In the genomic region with DNA sequence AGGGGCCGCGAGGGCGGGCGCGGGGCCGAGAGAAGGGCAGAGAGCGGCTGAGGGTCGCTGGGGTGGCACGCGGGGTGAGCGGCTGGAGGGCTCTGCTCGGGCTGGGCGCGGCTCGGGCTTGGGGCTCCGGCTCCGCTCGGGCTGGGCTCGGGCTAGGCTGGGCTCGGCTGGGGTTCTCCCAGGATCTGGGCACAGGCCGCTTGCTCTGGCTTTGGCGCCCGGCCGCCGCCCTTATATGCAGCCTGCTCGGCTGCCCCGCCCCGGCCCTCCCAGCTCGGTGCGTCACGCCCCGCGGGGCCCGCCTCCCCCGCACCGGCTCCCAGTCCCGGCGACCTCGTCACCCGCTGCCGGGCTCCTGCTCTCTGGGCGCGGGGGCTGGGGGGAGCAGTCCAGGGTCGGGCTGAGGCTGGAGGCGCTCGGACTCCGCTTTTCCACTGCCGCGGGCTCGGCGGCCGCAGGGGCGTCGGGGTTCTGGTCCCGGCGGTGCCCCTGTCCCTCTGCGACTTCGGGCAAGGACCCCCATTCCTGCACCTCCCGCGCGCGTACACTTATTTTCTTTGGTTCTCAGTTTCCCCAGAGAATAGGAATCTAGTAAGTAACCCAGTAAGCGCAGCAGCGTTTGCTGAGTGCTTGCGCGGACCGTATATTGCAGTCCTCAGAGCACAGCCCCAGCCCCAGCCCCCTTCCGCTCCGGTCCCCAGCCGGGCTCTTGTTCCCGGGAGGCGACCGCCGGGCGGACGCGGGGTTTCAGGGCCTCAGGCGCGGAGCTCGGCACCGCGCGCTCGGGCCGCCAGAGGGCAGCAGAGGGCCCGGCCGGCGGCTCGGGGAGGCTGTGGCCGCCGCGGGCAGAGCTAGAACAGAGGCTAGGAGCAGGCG, we compare ENCODE assay signal across 1 cellular context.
TF ChIP-seq lines count a peak whose summit lies in the region.

A gene with protein sequence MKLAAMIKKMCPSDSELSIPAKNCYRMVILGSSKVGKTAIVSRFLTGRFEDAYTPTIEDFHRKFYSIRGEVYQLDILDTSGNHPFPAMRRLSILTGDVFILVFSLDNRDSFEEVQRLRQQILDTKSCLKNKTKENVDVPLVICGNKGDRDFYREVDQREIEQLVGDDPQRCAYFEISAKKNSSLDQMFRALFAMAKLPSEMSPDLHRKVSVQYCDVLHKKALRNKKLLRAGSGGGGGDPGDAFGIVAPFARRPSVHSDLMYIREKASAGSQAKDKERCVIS (minus strand): TSS at position 207 of the 876 bp plus-strand sequence. CDS start 214 bp downstream, outside the sequence.

TF ChIP-seq in HepG2, 621 proteins besides CTCF, POLR2A, EP300 and RAD21 (continued from another document and continues in another):
- peak; percentile 55; the same call in 1 of the 2 replicates for TF ChIP-seq ZNF605 (CRISPR knock-in tag; IDR thresholded peaks at IDR 0.05)
- no peak for TF ChIP-seq ZNF841 (CRISPR knock-in tag; IDR thresholded peaks at IDR 0.05; ENCODE audit: borderline replicate concordance)
- TF ChIP-seq POLR2AphosphoS5 (IDR thresholded peaks at IDR 0.05; ENCODE audit: low read depth, low read length) = peak; percentile 81
- TF ChIP-seq ZFP36L2 (CRISPR knock-in tag; IDR thresholded peaks at IDR 0.05) = no peak
- no peak for TF ChIP-seq MTA1 (CRISPR knock-in tag; IDR thresholded peaks at IDR 0.05; ENCODE audit: borderline replicate concordance)
- TF ChIP-seq REXO4 (CRISPR knock-in tag; IDR thresholded peaks at IDR 0.05; ENCODE audit: borderline replicate concordance) = no peak
- peak; percentile 74; the same call in 1 of the 2 replicates for TF ChIP-seq ZFX (CRISPR knock-in tag; IDR thresholded peaks at IDR 0.05; ENCODE audit: low read depth)
- TF ChIP-seq SIX4 (CRISPR knock-in tag; IDR thresholded peaks at IDR 0.05) = no peak
- TF ChIP-seq ZNF564 (CRISPR knock-in tag; IDR thresholded peaks at IDR 0.05) = no peak
- TF ChIP-seq, protein P1, sequence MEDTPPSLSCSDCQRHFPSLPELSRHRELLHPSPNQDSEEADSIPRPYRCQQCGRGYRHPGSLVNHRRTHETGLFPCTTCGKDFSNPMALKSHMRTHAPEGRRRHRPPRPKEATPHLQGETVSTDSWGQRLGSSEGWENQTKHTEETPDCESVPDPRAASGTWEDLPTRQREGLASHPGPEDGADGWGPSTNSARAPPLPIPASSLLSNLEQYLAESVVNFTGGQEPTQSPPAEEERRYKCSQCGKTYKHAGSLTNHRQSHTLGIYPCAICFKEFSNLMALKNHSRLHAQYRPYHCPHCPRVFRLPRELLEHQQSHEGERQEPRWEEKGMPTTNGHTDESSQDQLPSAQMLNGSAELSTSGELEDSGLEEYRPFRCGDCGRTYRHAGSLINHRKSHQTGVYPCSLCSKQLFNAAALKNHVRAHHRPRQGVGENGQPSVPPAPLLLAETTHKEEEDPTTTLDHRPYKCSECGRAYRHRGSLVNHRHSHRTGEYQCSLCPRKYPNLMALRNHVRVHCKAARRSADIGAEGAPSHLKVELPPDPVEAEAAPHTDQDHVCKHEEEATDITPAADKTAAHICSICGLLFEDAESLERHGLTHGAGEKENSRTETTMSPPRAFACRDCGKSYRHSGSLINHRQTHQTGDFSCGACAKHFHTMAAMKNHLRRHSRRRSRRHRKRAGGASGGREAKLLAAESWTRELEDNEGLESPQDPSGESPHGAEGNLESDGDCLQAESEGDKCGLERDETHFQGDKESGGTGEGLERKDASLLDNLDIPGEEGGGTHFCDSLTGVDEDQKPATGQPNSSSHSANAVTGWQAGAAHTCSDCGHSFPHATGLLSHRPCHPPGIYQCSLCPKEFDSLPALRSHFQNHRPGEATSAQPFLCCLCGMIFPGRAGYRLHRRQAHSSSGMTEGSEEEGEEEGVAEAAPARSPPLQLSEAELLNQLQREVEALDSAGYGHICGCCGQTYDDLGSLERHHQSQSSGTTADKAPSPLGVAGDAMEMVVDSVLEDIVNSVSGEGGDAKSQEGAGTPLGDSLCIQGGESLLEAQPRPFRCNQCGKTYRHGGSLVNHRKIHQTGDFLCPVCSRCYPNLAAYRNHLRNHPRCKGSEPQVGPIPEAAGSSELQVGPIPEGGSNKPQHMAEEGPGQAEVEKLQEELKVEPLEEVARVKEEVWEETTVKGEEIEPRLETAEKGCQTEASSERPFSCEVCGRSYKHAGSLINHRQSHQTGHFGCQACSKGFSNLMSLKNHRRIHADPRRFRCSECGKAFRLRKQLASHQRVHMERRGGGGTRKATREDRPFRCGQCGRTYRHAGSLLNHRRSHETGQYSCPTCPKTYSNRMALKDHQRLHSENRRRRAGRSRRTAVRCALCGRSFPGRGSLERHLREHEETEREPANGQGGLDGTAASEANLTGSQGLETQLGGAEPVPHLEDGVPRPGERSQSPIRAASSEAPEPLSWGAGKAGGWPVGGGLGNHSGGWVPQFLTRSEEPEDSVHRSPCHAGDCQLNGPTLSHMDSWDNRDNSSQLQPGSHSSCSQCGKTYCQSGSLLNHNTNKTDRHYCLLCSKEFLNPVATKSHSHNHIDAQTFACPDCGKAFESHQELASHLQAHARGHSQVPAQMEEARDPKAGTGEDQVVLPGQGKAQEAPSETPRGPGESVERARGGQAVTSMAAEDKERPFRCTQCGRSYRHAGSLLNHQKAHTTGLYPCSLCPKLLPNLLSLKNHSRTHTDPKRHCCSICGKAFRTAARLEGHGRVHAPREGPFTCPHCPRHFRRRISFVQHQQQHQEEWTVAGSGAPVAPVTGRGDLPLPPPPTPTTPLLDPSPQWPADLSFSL (CRISPR knock-in tag; IDR thresholded peaks at IDR 0.05) = no peak
- TF ChIP-seq KLF13 (CRISPR knock-in tag; IDR thresholded peaks at IDR 0.05) = no peak
- TF ChIP-seq NCOA2 (CRISPR knock-in tag; IDR thresholded peaks at IDR 0.05) = no peak
- peak; percentile 57; the same call in 1 of the 2 replicates for TF ChIP-seq ZSCAN30 (CRISPR knock-in tag; IDR thresholded peaks at IDR 0.05)
- TF ChIP-seq, protein P2, sequence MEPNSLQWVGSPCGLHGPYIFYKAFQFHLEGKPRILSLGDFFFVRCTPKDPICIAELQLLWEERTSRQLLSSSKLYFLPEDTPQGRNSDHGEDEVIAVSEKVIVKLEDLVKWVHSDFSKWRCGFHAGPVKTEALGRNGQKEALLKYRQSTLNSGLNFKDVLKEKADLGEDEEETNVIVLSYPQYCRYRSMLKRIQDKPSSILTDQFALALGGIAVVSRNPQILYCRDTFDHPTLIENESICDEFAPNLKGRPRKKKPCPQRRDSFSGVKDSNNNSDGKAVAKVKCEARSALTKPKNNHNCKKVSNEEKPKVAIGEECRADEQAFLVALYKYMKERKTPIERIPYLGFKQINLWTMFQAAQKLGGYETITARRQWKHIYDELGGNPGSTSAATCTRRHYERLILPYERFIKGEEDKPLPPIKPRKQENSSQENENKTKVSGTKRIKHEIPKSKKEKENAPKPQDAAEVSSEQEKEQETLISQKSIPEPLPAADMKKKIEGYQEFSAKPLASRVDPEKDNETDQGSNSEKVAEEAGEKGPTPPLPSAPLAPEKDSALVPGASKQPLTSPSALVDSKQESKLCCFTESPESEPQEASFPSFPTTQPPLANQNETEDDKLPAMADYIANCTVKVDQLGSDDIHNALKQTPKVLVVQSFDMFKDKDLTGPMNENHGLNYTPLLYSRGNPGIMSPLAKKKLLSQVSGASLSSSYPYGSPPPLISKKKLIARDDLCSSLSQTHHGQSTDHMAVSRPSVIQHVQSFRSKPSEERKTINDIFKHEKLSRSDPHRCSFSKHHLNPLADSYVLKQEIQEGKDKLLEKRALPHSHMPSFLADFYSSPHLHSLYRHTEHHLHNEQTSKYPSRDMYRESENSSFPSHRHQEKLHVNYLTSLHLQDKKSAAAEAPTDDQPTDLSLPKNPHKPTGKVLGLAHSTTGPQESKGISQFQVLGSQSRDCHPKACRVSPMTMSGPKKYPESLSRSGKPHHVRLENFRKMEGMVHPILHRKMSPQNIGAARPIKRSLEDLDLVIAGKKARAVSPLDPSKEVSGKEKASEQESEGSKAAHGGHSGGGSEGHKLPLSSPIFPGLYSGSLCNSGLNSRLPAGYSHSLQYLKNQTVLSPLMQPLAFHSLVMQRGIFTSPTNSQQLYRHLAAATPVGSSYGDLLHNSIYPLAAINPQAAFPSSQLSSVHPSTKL (CRISPR knock-in tag; IDR thresholded peaks at IDR 0.05) = peak; percentile 16; the same call in 1 of the 2 replicates
- no peak for TF ChIP-seq ZSCAN25 (CRISPR knock-in tag; IDR thresholded peaks at IDR 0.05)
- TF ChIP-seq, protein P3, sequence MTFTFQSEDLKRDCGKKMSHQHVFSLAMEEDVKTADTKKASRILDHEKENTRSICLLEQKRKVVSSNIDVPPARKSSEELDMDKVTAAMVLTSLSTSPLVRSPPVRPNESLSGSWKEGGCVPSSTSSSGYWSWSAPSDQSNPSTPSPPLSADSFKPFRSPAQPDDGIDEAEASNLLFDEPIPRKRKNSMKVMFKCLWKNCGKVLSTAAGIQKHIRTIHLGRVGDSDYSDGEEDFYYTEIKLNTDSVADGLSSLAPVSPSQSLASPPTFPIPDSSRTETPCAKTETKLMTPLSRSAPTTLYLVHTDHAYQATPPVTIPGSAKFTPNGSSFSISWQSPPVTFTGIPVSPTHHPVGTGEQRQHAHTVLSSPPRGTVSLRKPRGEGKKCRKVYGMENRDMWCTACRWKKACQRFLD (CRISPR knock-in tag; IDR thresholded peaks at IDR 0.05; ENCODE audit: borderline replicate concordance) = peak; percentile 61; the same call in 1 of the 2 replicates
- TF ChIP-seq KDM1A (CRISPR knock-in tag; IDR thresholded peaks at IDR 0.05) = no peak
- TF ChIP-seq, protein P4, sequence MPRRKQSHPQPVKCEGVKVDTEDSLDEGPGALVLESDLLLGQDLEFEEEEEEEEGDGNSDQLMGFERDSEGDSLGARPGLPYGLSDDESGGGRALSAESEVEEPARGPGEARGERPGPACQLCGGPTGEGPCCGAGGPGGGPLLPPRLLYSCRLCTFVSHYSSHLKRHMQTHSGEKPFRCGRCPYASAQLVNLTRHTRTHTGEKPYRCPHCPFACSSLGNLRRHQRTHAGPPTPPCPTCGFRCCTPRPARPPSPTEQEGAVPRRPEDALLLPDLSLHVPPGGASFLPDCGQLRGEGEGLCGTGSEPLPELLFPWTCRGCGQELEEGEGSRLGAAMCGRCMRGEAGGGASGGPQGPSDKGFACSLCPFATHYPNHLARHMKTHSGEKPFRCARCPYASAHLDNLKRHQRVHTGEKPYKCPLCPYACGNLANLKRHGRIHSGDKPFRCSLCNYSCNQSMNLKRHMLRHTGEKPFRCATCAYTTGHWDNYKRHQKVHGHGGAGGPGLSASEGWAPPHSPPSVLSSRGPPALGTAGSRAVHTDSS (CRISPR knock-in tag; conservative IDR thresholded peaks at IDR 0.05) = no peak
- TF ChIP-seq, protein P5, sequence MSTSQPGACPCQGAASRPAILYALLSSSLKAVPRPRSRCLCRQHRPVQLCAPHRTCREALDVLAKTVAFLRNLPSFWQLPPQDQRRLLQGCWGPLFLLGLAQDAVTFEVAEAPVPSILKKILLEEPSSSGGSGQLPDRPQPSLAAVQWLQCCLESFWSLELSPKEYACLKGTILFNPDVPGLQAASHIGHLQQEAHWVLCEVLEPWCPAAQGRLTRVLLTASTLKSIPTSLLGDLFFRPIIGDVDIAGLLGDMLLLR (CRISPR knock-in tag; IDR thresholded peaks at IDR 0.05) = no peak
- TF ChIP-seq ARNT2 (CRISPR knock-in tag; IDR thresholded peaks at IDR 0.05; ENCODE audit: low read depth) = 0 out of 2 replicates have a peak, but pooled peaks have one; percentile 48
- no peak; the same call in 1 of the 2 replicates for TF ChIP-seq ZNF782 (CRISPR knock-in tag; IDR thresholded peaks at IDR 0.05; ENCODE audit: borderline replicate concordance)
- TF ChIP-seq, protein P6, sequence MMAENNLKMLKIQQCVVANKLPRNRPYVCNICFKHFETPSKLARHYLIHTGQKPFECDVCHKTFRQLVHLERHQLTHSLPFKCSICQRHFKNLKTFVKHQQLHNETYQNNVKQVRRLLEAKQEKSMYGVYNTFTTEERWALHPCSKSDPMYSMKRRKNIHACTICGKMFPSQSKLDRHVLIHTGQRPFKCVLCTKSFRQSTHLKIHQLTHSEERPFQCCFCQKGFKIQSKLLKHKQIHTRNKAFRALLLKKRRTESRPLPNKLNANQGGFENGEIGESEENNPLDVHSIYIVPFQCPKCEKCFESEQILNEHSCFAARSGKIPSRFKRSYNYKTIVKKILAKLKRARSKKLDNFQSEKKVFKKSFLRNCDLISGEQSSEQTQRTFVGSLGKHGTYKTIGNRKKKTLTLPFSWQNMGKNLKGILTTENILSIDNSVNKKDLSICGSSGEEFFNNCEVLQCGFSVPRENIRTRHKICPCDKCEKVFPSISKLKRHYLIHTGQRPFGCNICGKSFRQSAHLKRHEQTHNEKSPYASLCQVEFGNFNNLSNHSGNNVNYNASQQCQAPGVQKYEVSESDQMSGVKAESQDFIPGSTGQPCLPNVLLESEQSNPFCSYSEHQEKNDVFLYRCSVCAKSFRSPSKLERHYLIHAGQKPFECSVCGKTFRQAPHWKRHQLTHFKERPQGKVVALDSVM (CRISPR knock-in tag; IDR thresholded peaks at IDR 0.05) = peak; percentile 82
- peak; percentile 40; the same call in 1 of the 2 replicates for TF ChIP-seq TBX2 (CRISPR knock-in tag; IDR thresholded peaks at IDR 0.05; ENCODE audit: borderline replicate concordance)
- no peak for TF ChIP-seq FOXA1 (IDR thresholded peaks at IDR 0.05)
- TF ChIP-seq FOXA1 (CRISPR knock-in tag; IDR thresholded peaks at IDR 0.05) = no peak
- no peak for TF ChIP-seq ZNF558 (CRISPR knock-in tag; IDR thresholded peaks at IDR 0.05; ENCODE audit: borderline replicate concordance)
- no peak for TF ChIP-seq SKI (IDR thresholded peaks at IDR 0.05; ENCODE audit: partially characterized antibody)
- TF ChIP-seq, protein P7, sequence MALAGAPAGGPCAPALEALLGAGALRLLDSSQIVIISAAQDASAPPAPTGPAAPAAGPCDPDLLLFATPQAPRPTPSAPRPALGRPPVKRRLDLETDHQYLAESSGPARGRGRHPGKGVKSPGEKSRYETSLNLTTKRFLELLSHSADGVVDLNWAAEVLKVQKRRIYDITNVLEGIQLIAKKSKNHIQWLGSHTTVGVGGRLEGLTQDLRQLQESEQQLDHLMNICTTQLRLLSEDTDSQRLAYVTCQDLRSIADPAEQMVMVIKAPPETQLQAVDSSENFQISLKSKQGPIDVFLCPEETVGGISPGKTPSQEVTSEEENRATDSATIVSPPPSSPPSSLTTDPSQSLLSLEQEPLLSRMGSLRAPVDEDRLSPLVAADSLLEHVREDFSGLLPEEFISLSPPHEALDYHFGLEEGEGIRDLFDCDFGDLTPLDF (CRISPR knock-in tag; IDR thresholded peaks at IDR 0.05) = no peak
- TF ChIP-seq HNRNPK (IDR thresholded peaks at IDR 0.05; ENCODE audit: low read depth, low read length, poor library complexity, severe bottlenecking) = peak; percentile 68
- TF ChIP-seq NR2F6 (IDR thresholded peaks at IDR 0.05) = no peak
- no peak for TF ChIP-seq NR2F6 (CRISPR knock-in tag; IDR thresholded peaks at IDR 0.05)
- TF ChIP-seq ISX (CRISPR knock-in tag; conservative IDR thresholded peaks at IDR 0.05) = no peak
- TF ChIP-seq ZFP41 (CRISPR knock-in tag; IDR thresholded peaks at IDR 0.05; ENCODE audit: borderline replicate concordance) = no peak
- 0 out of 2 replicates have a peak, but pooled peaks have one; percentile 63 for TF ChIP-seq ZFP36L1 (CRISPR knock-in tag; IDR thresholded peaks at IDR 0.05)
- TF ChIP-seq ZC3H4 (CRISPR knock-in tag; IDR thresholded peaks at IDR 0.05; ENCODE audit: borderline replicate concordance) = no peak
- TF ChIP-seq, protein P8, sequence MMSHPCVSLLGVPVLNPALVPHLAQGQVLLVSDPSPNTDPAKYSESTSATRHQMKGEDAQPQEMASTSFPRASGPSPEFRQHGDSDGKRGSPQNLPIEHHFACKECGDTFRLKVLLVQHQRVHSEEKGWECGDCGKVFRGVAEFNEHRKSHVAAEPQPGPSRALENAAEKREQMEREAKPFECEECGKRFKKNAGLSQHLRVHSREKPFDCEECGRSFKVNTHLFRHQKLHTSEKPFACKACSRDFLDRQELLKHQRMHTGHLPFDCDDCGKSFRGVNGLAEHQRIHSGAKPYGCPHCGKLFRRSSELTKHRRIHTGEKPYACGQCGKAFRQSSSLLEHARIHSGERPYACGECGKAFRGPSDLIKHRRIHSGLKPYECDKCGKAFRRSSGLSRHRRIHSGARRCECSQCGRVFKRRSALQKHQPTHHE (CRISPR knock-in tag; IDR thresholded peaks at IDR 0.05; ENCODE audit: borderline replicate concordance) = no peak
